In the genomic region with DNA sequence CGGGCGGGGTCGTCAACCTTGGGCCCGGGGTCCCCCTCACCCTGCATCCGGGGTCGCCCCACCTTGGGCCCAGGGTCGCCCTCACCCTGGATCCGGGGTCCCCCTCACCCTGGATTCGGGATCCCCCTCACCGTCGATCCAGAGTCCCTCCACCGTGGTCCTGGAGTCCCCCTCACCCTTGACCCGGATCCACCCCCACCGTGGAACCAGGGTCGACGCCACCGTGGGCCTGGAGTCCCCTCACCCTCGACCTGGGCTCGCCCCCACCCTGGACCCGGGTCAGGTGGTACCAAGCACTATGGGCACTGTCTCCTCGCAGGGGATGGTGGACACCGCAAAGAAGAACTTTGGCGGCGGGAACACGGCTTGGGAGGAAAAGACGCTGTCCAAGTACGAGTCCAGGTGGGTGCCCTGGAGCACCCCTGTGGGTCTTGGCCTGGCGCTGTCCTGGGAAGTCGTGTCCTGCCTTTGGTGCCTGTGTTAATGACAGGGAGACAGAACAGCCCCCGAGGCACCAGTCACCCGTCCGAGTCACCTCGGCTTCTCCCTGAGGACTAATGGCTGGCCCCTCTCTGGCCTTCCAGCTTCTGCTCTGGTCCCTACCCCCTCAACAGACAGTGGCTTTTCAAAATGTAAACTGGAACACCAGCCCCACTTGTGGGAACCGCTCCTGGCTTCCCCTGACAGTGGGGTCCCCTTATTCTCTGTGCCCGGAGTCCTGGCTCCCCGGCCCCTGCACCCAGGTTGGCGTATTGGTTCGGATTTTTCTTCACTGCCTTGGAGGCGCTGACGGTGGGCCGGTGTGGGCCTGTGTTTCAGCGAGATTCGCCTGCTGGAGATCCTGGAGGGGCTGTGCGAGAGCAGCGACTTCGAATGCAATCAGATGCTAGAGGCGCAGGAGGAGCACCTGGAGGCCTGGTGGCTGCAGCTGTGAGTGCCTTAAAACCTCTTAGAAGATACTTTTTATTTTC, we compare ENCODE assay signal across 8 cellular contexts. TPM values are rescaled to one million over a fixed set of nuclear protein-coding genes. Genes with fewer than 3 reads are reported as not detected.
DNase-seq lines count a peak whose midpoint lies in the region; ATAC-seq, FAIRE-seq and TF ChIP-seq lines count a peak whose summit lies in the region.

No MANE protein-coding gene starts in this region.

- H3K9me3 ChIP-seq in muscle layer of duodenum (ENCODE audit: control insufficient read depth in 1 of 2, low read length in 2 of 2) = no peaks in the 10 kb centered on the region

- TF ChIP-seq CTCF in AG09309 (IDR thresholded peaks at IDR 0.05; ENCODE audit: control insufficient read depth, insufficient read depth, low read depth, low read length, missing control alignments) (no peak), bronchial epithelial cell (IDR thresholded peaks at IDR 0.05; ENCODE audit: insufficient read depth, low read length, severe bottlenecking) (no peak)

- no peak overlapping the region for H3K27ac ChIP-seq in muscle layer of duodenum (ENCODE audit: low read length)

- peaks cover 5% of the 10 kb centered on the region for H3K36me3 ChIP-seq in bronchial epithelial cell (ENCODE audit: control insufficient read depth, insufficient read depth, low read length)
- peaks cover 3 to 13% of the 10 kb centered on the region in 2 donors for H3K36me3 ChIP-seq in muscle layer of duodenum (ENCODE audit: control insufficient read depth in 1 of 2, insufficient read depth in 2 of 2, low read length in 2 of 2)

- ATAC-seq in HG03432 (IDR thresholded peaks at IDR 0.05; ENCODE audit: unreplicated experiment) (peak; percentile 7), GM21619 (IDR thresholded peaks at IDR 0.05; ENCODE audit: unreplicated experiment) (no peak), GM21737 (IDR thresholded peaks at IDR 0.05; ENCODE audit: unreplicated experiment) (no peak)

- H3K27me3 ChIP-seq in bronchial epithelial cell (ENCODE audit: control insufficient read depth, insufficient read depth, low read length) (no peaks in the 10 kb centered on the region), muscle layer of duodenum (ENCODE audit: low read depth, low read length) (no peaks in the 10 kb centered on the region)

- peaks cover 0 to 23% of the 10 kb centered on the region in 2 donors for H3K4me1 ChIP-seq in muscle layer of duodenum (ENCODE audit: control insufficient read depth in 1 of 2, insufficient read depth in 2 of 2, low read length in 2 of 2)

- no peak for FAIRE-seq in bronchial epithelial cell (lab: Jason Lieb, UNC)

- DNase-seq in AG09309 (ENCODE audit: low read depth) = no peak
- no peak for DNase-seq in bronchial epithelial cell (ENCODE audit: low read depth)
- DNase-seq in UCSD-AML1 (lab: John Stamatoyannopoulos, UW; ENCODE audit: unreplicated experiment) = no peak
- no peak for DNase-seq in stimulated activated CD4-positive, alpha-beta T cell treated with anti-CD3 and anti-CD28 coated beads, Interleukin-15, amount 100 ng/mL, for 24 hours

- H3K4me3 ChIP-seq in AG09309 (ENCODE audit: control insufficient read depth, low read depth, low read length) (peak overlapping the region; percentile 96), bronchial epithelial cell (ENCODE audit: low read depth, low read length) (peak overlapping the region; percentile 84), muscle layer of duodenum (ENCODE audit: low read depth in 1 of 2, low read length in 2 of 2) (peak overlapping the region; percentile 62 to 68)

RNA-seq across cellular contexts. Expression of a gene that starts 0.8 kb away (rescaled TPM):
- 57.4 and 71.6 TPM in 2 replicates for total RNA-seq in bronchial epithelial cell

RNA-seq across cellular contexts. Expression of a gene that starts 1.0 kb away (rescaled TPM):
- total RNA-seq in bronchial epithelial cell = 11.8 and 18.7 TPM in 2 replicates

RNA-seq across cellular contexts. Expression of a gene that starts 41.4 kb away (rescaled TPM):
- total RNA-seq in bronchial epithelial cell = 67.1 and 130 TPM in 2 replicates
